8 cellular contexts compared by ENCODE assay signal in genomic region chr4:2535386-2536192, GRCh38. TPM values are rescaled to one million over a fixed set of nuclear protein-coding genes. Genes with fewer than 3 reads are reported as not detected.
A peak's percentile ranks its signal among the peaks of the same experiment; 100 is the strongest.
DNase-seq lines count a peak whose midpoint lies in the region; ATAC-seq and TF ChIP-seq lines count a peak whose summit lies in the region.

No MANE protein-coding gene starts in this region.

- TF ChIP-seq CTCF in GM12865 (IDR thresholded peaks at IDR 0.05; ENCODE audit: insufficient read depth, low read depth, low read length, missing control alignments) (peak; percentile 30), PC-9 (conservative IDR thresholded peaks at IDR 0.05) (no peak)

- TSS peak; percentile 81 for BruUV-seq in PC-9 (replicated peaks; lab: Mats Ljungman, UMichigan)

- no peaks in the 10 kb centered on the region for H3K9me3 ChIP-seq in PC-9 (ENCODE audit: insufficient read depth, low read depth)

- H3K4me1 ChIP-seq in PC-9 (replicated peaks; ENCODE audit: insufficient read depth) = peaks cover 13% of the 10 kb centered on the region; the same call in 1 of the 2 replicates

- no peaks in the 10 kb centered on the region for H3K36me3 ChIP-seq in PC-9 (ENCODE audit: low read depth)

- no peaks in the 10 kb centered on the region for H3K9me2 ChIP-seq in PC-9 (ENCODE audit: insufficient read depth)

- no peaks in the 10 kb centered on the region for H3K9me3 Mint-ChIP-seq in activated T-helper 1 cell treated with anti-CD3 and anti-CD28 coated beads, Interleukin-12 subunit alpha, Interleukin-12 subunit beta, Interleukin-2, Interleukin-4 antibody, amounts not matched to agents 30 ng/mL and 10 ng/mL and 1 ng/mL, durations not matched to agents 14 hours and 24 hours and 36 hours
- no peaks in the 10 kb centered on the region for H3K9me3 Mint-ChIP-seq in natural killer cell treated with Interleukin-12 subunit alpha and Interleukin-12 subunit beta and Interleukin-15 and Interleukin-18, amount 100 ng/mL, for 72 hours
- no peaks in the 10 kb centered on the region for H3K9me3 Mint-ChIP-seq in stimulated activated naive CD8-positive, alpha-beta T cell treated with anti-CD3 and anti-CD28 coated beads, Interleukin-15, Interleukin-2, amounts not matched to agents 100 ng/mL and 50 ng/mL, for 24 hours

- DNase-seq in GM12865 (ENCODE audit: low read depth) (peak; percentile 68), PC-9 (no peak), fibroblast of peridontal ligament (ENCODE audit: extremely low read depth) (peak; percentile 31), middle frontal gyrus (ENCODE audit: extremely low spot score, low spot score) (no peak)
- peak; percentile 52 for DNase-seq in activated T-helper 1 cell treated with anti-CD3 and anti-CD28 coated beads, Interleukin-12 subunit alpha, Interleukin-12 subunit beta, Interleukin-2, Interleukin-4 antibody, amounts not matched to agents 30 ng/mL and 10 ng/mL and 1 ng/mL, durations not matched to agents 14 hours and 24 hours and 36 hours (ENCODE audit: low spot score)
- peak; percentile 72 for DNase-seq in natural killer cell treated with Interleukin-12 subunit alpha and Interleukin-12 subunit beta and Interleukin-15 and Interleukin-18, amount 100 ng/mL, for 72 hours (ENCODE audit: low spot score)

- H3K27ac Mint-ChIP-seq in activated T-helper 1 cell treated with anti-CD3 and anti-CD28 coated beads, Interleukin-12 subunit alpha, Interleukin-12 subunit beta, Interleukin-2, Interleukin-4 antibody, amounts not matched to agents 30 ng/mL and 10 ng/mL and 1 ng/mL, durations not matched to agents 14 hours and 24 hours and 36 hours = peak overlapping the region; percentile 97
- H3K27ac Mint-ChIP-seq in natural killer cell treated with Interleukin-12 subunit alpha and Interleukin-12 subunit beta and Interleukin-15 and Interleukin-18, amount 100 ng/mL, for 72 hours = peak overlapping the region; percentile 77 to 86
- H3K27ac Mint-ChIP-seq in stimulated activated naive CD8-positive, alpha-beta T cell treated with anti-CD3 and anti-CD28 coated beads, Interleukin-15, Interleukin-2, amounts not matched to agents 100 ng/mL and 50 ng/mL, for 24 hours = peak overlapping the region; percentile 97

- peak overlapping the region; percentile 89 for H3K4me3 Mint-ChIP-seq in activated T-helper 1 cell treated with anti-CD3 and anti-CD28 coated beads, Interleukin-12 subunit alpha, Interleukin-12 subunit beta, Interleukin-2, Interleukin-4 antibody, amounts not matched to agents 30 ng/mL and 10 ng/mL and 1 ng/mL, durations not matched to agents 14 hours and 24 hours and 36 hours
- peak overlapping the region; percentile 85 for H3K4me3 Mint-ChIP-seq in natural killer cell treated with Interleukin-12 subunit alpha and Interleukin-12 subunit beta and Interleukin-15 and Interleukin-18, amount 100 ng/mL, for 72 hours
- H3K4me3 Mint-ChIP-seq in stimulated activated naive CD8-positive, alpha-beta T cell treated with anti-CD3 and anti-CD28 coated beads, Interleukin-15, Interleukin-2, amounts not matched to agents 100 ng/mL and 50 ng/mL, for 24 hours = peak overlapping the region; percentile 93

- intact Hi-C loops in PC-9 (cut with micrococcal nuclease; ENCODE audit: unreplicated experiment) = loop anchor here (2.0 to 5.0 kb wide), 3 partner anchors 67 to 401 kb away; partner anchors contain the start of genes HAUS3, POLN and RNF4
- intact Hi-C loops in activated T-helper 1 cell treated with anti-CD3 and anti-CD28 coated beads, Interleukin-12 subunit alpha, Interleukin-12 subunit beta, Interleukin-2, Interleukin-4 antibody, amounts not matched to agents 30 ng/mL and 10 ng/mL and 1 ng/mL, durations not matched to agents 14 hours and 24 hours and 36 hours (cut with micrococcal nuclease) = loop anchor here (1.0 to 5.0 kb wide), 17 partner anchors 36 to 1188 kb away; partner anchors contain the start of genes ADD1, CFAP99, GRK4 and HAUS3

- no peaks in the 10 kb centered on the region for H3F3A ChIP-seq in PC-9 (ENCODE audit: insufficient read depth, low read depth)

- no peaks in the 10 kb centered on the region for H3K27me3 ChIP-seq in PC-9 (ENCODE audit: insufficient read depth, low read depth)

- POLR2A ChIA-PET in PC-9 (lab: Charles Lee; ENCODE audit: unreplicated experiment) = interaction anchor here (0.6 to 0.7 kb wide), 7 partner anchors 17 to 401 kb away, joined by 3 to 8 read pairs (median 4); no protein-coding TSS in a partner anchor

- H3K4me1 Mint-ChIP-seq in activated T-helper 1 cell treated with anti-CD3 and anti-CD28 coated beads, Interleukin-12 subunit alpha, Interleukin-12 subunit beta, Interleukin-2, Interleukin-4 antibody, amounts not matched to agents 30 ng/mL and 10 ng/mL and 1 ng/mL, durations not matched to agents 14 hours and 24 hours and 36 hours (ENCODE audit: low read depth) = peaks cover 11% of the 10 kb centered on the region
- H3K4me1 Mint-ChIP-seq in natural killer cell treated with Interleukin-12 subunit alpha and Interleukin-12 subunit beta and Interleukin-15 and Interleukin-18, amount 100 ng/mL, for 72 hours (ENCODE audit: low read depth in 2 of 2) = peaks cover 12% of the 10 kb centered on the region in 2 donors
- H3K4me1 Mint-ChIP-seq in stimulated activated naive CD8-positive, alpha-beta T cell treated with anti-CD3 and anti-CD28 coated beads, Interleukin-15, Interleukin-2, amounts not matched to agents 100 ng/mL and 50 ng/mL, for 24 hours (ENCODE audit: low read depth) = peaks cover 24% of the 10 kb centered on the region

- H3K27me3 Mint-ChIP-seq in activated T-helper 1 cell treated with anti-CD3 and anti-CD28 coated beads, Interleukin-12 subunit alpha, Interleukin-12 subunit beta, Interleukin-2, Interleukin-4 antibody, amounts not matched to agents 30 ng/mL and 10 ng/mL and 1 ng/mL, durations not matched to agents 14 hours and 24 hours and 36 hours (ENCODE audit: insufficient read depth) = peaks cover 6% of the 10 kb centered on the region
- H3K27me3 Mint-ChIP-seq in natural killer cell treated with Interleukin-12 subunit alpha and Interleukin-12 subunit beta and Interleukin-15 and Interleukin-18, amount 100 ng/mL, for 72 hours = no peaks in the 10 kb centered on the region
- no peaks in the 10 kb centered on the region for H3K27me3 Mint-ChIP-seq in stimulated activated naive CD8-positive, alpha-beta T cell treated with anti-CD3 and anti-CD28 coated beads, Interleukin-15, Interleukin-2, amounts not matched to agents 100 ng/mL and 50 ng/mL, for 24 hours

- CTCF ChIA-PET in PC-9 (lab: Charles Lee) = interaction anchor here (0.7 kb wide), 1 partner anchor 119 kb away, joined by 8 read pairs; no protein-coding TSS in a partner anchor

- ATAC-seq in HG02623 (IDR thresholded peaks at IDR 0.05; ENCODE audit: unreplicated experiment) = peak; percentile 16
- peak in 1 of 2 donors; percentile 55 for ATAC-seq in natural killer cell treated with Interleukin-12 subunit alpha and Interleukin-12 subunit beta and Interleukin-15 and Interleukin-18, amount 100 ng/mL, for 72 hours

- peaks cover 6% of the 10 kb centered on the region for H3K36me3 Mint-ChIP-seq in activated T-helper 1 cell treated with anti-CD3 and anti-CD28 coated beads, Interleukin-12 subunit alpha, Interleukin-12 subunit beta, Interleukin-2, Interleukin-4 antibody, amounts not matched to agents 30 ng/mL and 10 ng/mL and 1 ng/mL, durations not matched to agents 14 hours and 24 hours and 36 hours (ENCODE audit: low read depth)
- no peaks in the 10 kb centered on the region for H3K36me3 Mint-ChIP-seq in natural killer cell treated with Interleukin-12 subunit alpha and Interleukin-12 subunit beta and Interleukin-15 and Interleukin-18, amount 100 ng/mL, for 72 hours
- H3K36me3 Mint-ChIP-seq in stimulated activated naive CD8-positive, alpha-beta T cell treated with anti-CD3 and anti-CD28 coated beads, Interleukin-15, Interleukin-2, amounts not matched to agents 100 ng/mL and 50 ng/mL, for 24 hours (ENCODE audit: low read depth) = peaks cover 11% of the 10 kb centered on the region

- H3K27ac ChIP-seq in PC-9 = peak overlapping the region; percentile 44; the same call in 1 of the 2 replicates

- H2AFZ ChIP-seq in PC-9 = peak overlapping the region; percentile 88

- H3K4me3 ChIP-seq in GM12865 (ENCODE audit: low read depth, low read length) = peak overlapping the region; percentile 79
- peak overlapping the region; percentile 81 for H3K4me3 ChIP-seq in PC-9

- peak overlapping the region; percentile 86 for H3K4me2 ChIP-seq in PC-9

- peaks cover 14% of the 10 kb centered on the region for H4K20me1 ChIP-seq in PC-9 (ENCODE audit: insufficient read depth)

- H3K79me2 ChIP-seq in PC-9 (ENCODE audit: low read depth) = peaks cover 32% of the 10 kb centered on the region

RNA-seq across cellular contexts. Expression of gene FAM193A, which starts 0.9 kb away (rescaled TPM):
- 20.1 and 23.4 TPM in 2 replicates for total RNA-seq in PC-9 (2021)
- total RNA-seq in activated T-helper 1 cell treated with anti-CD3 and anti-CD28 coated beads, Interleukin-12 subunit alpha, Interleukin-12 subunit beta, Interleukin-2, Interleukin-4 antibody, amounts not matched to agents 30 ng/mL and 10 ng/mL and 1 ng/mL, durations not matched to agents 14 hours and 24 hours and 36 hours = 30.4 and 32.2 TPM in 2 replicates
- 10 to 100 TPM; 28.0 to 50.9 TPM for total RNA-seq in natural killer cell treated with Interleukin-12 subunit alpha and Interleukin-12 subunit beta and Interleukin-15 and Interleukin-18, amount 100 ng/mL, for 72 hours

Comparison
In these comparisons a context has a peak if more than half of its experiments do, and no peak if none do; other contexts are left out.
1. DNase-seq: peak in GM12865 (single experiment), activated T-helper 1 cell treated with anti-CD3 and anti-CD28 coated beads, Interleukin-12 subunit alpha, Interleukin-12 subunit beta, Interleukin-2, Interleukin-4 antibody, amounts not matched to agents 30 ng/mL and 10 ng/mL and 1 ng/mL, durations not matched to agents 14 hours and 24 hours and 36 hours (single experiment), fibroblast of peridontal ligament (single experiment) and natural killer cell treated with Interleukin-12 subunit alpha and Interleukin-12 subunit beta and Interleukin-15 and Interleukin-18, amount 100 ng/mL, for 72 hours (single experiment); none in PC-9 (0 of 2) and middle frontal gyrus (single experiment).
2. Peak in every context shown above with its lines, with median percentiles within 50 percentile points of each other: H3K27ac Mint-ChIP-seq and H3K4me3 Mint-ChIP-seq.